Comparison of ENCODE assay signal across 14 cellular contexts in genomic region chr19:35767288-35768081, GRCh38. TPM values are rescaled to one million over a fixed set of nuclear protein-coding genes. Genes with fewer than 3 reads are reported as not detected.
DNase-seq lines count a peak whose midpoint lies in the region; ATAC-seq and TF ChIP-seq lines count a peak whose summit lies in the region.
"Had no signal": no experiment of that assay in that cellular context is flagged by ENCODE, and none has a peak within 500 bp of the region (broad histone marks: within the 10 kb centered on the region; RNA-seq: fewer than 3 reads in every experiment).

No MANE protein-coding gene starts in this region.

- no peak overlapping the region for H3K4me3 Mint-ChIP-seq in endodermal cell

- H3K4me3 ChIP-seq in endodermal cell (ENCODE audit: low read length) (no peak overlapping the region), lower lobe of right lung (no peak overlapping the region), upper lobe of right lung (no peak overlapping the region)
- H3K4me3 ChIP-seq: tibial artery had no signal

- peak; percentile 58 for DNase-seq in Right ventricle myocardium inferior (ENCODE audit: missing footprints)
- DNase-seq in cardiac septum (ENCODE audit: low spot score) = no peak
- DNase-seq in endodermal cell = peak; percentile 98
- no peak for DNase-seq in lower lobe of right lung
- DNase-seq in upper lobe of right lung = no peak
- DNase-seq in NOMO-1 (lab: John Stamatoyannopoulos, UW; ENCODE audit: unreplicated experiment in 2 of 2) = no peak
- DNase-seq in cerebellum (ENCODE audit: low spot score) = no peak
- DNase-seq in hippocampal formation (lab: John Stamatoyannopoulos, UW) = no peak
- DNase-seq: activated CD4-positive, CD25-positive, alpha-beta regulatory T cell; dermis blood vessel endothelial cell; NCI-H2029; NK-92 treated with Interleukin-12 subunit alpha and Interleukin-12 subunit beta, amount 100 ng/mL, for 24 hours; small intestine; tibial artery had no signal

- peaks cover 4% of the 10 kb centered on the region for H3K27me3 Mint-ChIP-seq in endodermal cell (ENCODE audit: insufficient read depth)

- H3K27me3 ChIP-seq in endodermal cell (ENCODE audit: control insufficient read depth, insufficient read depth, low read length, poor library complexity, severe bottlenecking) (no peaks in the 10 kb centered on the region), lower lobe of right lung (ENCODE audit: low read depth) (no peaks in the 10 kb centered on the region), upper lobe of right lung (no peaks in the 10 kb centered on the region)
- H3K27me3 ChIP-seq: tibial artery had no signal

- H3K9me3 ChIP-seq in endodermal cell (ENCODE audit: control insufficient read depth, low read length) = no peaks in the 10 kb centered on the region
- H3K9me3 ChIP-seq in lower lobe of right lung = no peaks in the 10 kb centered on the region
- H3K9me3 ChIP-seq in upper lobe of right lung = no peaks in the 10 kb centered on the region
- H3K9me3 ChIP-seq: tibial artery had no signal

- H3K9me3 Mint-ChIP-seq in endodermal cell = no peaks in the 10 kb centered on the region

- H3K36me3 Mint-ChIP-seq in endodermal cell (ENCODE audit: low read depth) = peaks cover 22% of the 10 kb centered on the region

- H3K27ac Mint-ChIP-seq in endodermal cell = no peak overlapping the region

- H3K27ac ChIP-seq in endodermal cell (ENCODE audit: low read depth, low read length) (no peak overlapping the region), lower lobe of right lung (no peak overlapping the region), upper lobe of right lung (no peak overlapping the region)
- H3K27ac ChIP-seq: tibial artery had no signal

- ATAC-seq in Right ventricle myocardium inferior (peak; percentile 40), lower lobe of right lung (peak; percentile 7 to 27), upper lobe of right lung (peak; percentile 27)

- no peak for TF ChIP-seq CTCF in endodermal cell (conservative IDR thresholded peaks at IDR 0.05)
- no peak for TF ChIP-seq CTCF in lower lobe of right lung (IDR thresholded peaks at IDR 0.05)
- no peak for TF ChIP-seq CTCF in upper lobe of right lung (IDR thresholded peaks at IDR 0.05)

- H3K36me3 ChIP-seq in endodermal cell (ENCODE audit: control insufficient read depth, insufficient read depth, low read length) = peaks cover 19% of the 10 kb centered on the region
- H3K36me3 ChIP-seq in lower lobe of right lung = peaks cover 41% of the 10 kb centered on the region
- H3K36me3 ChIP-seq in upper lobe of right lung = peaks cover 26% of the 10 kb centered on the region

- intact Hi-C loops in Right ventricle myocardium inferior (cut with DNase I) = no loop called here
- intact Hi-C loops in cardiac septum (cut with DNase I) = no loop called here
- intact Hi-C loops in lower lobe of right lung (cut with DNase I) = no loop called here
- intact Hi-C loops in upper lobe of right lung (cut with DNase I) = no loop called here

- no peak overlapping the region for H3K9ac ChIP-seq in endodermal cell (ENCODE audit: extremely low read depth, low read length, poor library complexity, severe bottlenecking)

- H3K4me1 ChIP-seq in endodermal cell (ENCODE audit: control insufficient read depth, insufficient read depth, low read length) (peaks cover 2% of the 10 kb centered on the region), lower lobe of right lung (no peaks in the 10 kb centered on the region), upper lobe of right lung (no peaks in the 10 kb centered on the region)
- H3K4me1 ChIP-seq: tibial artery had no signal

- H3K4me1 Mint-ChIP-seq in endodermal cell = peaks cover 3% of the 10 kb centered on the region

- 55 to 58% methylated on average over 5 to 34 of the region's 34 CpGs for WGBS in endodermal cell (ENCODE audit: insufficient coverage in 1 of 2, insufficient read length in 1 of 2), 2 experiments

RNA-seq across cellular contexts. Expression of gene ARHGAP33, which starts 7.9 kb away (rescaled TPM):
- total RNA-seq in Right ventricle myocardium inferior = 4.2 TPM
- total RNA-seq in cardiac septum = 8.8 TPM
- 10 to 100 TPM; 12.7 to 15.0 TPM for total RNA-seq in endodermal cell
- polyA plus RNA-seq in endodermal cell (2013, experiment 1 of 2) = 82.2 TPM
- 59.5 TPM for polyA plus RNA-seq in endodermal cell (2013, experiment 2 of 2)
- total RNA-seq in lower lobe of right lung = 13.1 TPM
- 6.8 TPM for total RNA-seq in upper lobe of right lung
- total RNA-seq in cerebellum = 55.6 TPM

RNA-seq across cellular contexts. Expression of gene PROSER3, which starts 9.5 kb away (rescaled TPM):
- total RNA-seq in Right ventricle myocardium inferior = 5.1 TPM
- 11.7 TPM for total RNA-seq in cardiac septum
- 10 to 100 TPM; 37.8 to 45.4 TPM for total RNA-seq in endodermal cell
- 37.0 TPM for polyA plus RNA-seq in endodermal cell (2013, experiment 1 of 2)
- 34.6 TPM for polyA plus RNA-seq in endodermal cell (2013, experiment 2 of 2)
- total RNA-seq in lower lobe of right lung = 20.8 TPM
- 18.2 TPM for total RNA-seq in upper lobe of right lung
- 6.4 TPM for total RNA-seq in cerebellum

RNA-seq across cellular contexts. Expression of gene HSPB6, which starts 10.7 kb away (rescaled TPM):
- 662 TPM for total RNA-seq in Right ventricle myocardium inferior
- 863 TPM for total RNA-seq in cardiac septum
- total RNA-seq in endodermal cell = under 1 TPM; 0.33 to 0.90 TPM
- polyA plus RNA-seq in endodermal cell (2013, experiment 1 of 2) = 0.36 TPM
- polyA plus RNA-seq in endodermal cell (2013, experiment 2 of 2) = 0.62 TPM
- 29.4 TPM for total RNA-seq in lower lobe of right lung
- total RNA-seq in upper lobe of right lung = 41.3 TPM
- not detected for total RNA-seq in cerebellum

RNA-seq across cellular contexts. Expression of gene LIN37, which starts 19.1 kb away (rescaled TPM):
- total RNA-seq in Right ventricle myocardium inferior (8.2 TPM), cardiac septum (9.6 TPM), endodermal cell (1 to 10 TPM; 6.6 to 7.6 TPM), lower lobe of right lung (7.2 TPM), upper lobe of right lung (11.3 TPM), cerebellum (11.1 TPM)
- polyA plus RNA-seq in endodermal cell (2013, experiment 1 of 2) = 11.6 TPM
- 10.4 TPM for polyA plus RNA-seq in endodermal cell (2013, experiment 2 of 2)

RNA-seq across cellular contexts. Expression of gene PSENEN, which starts 22.0 kb away (rescaled TPM):
- total RNA-seq in Right ventricle myocardium inferior (44.7 TPM), cardiac septum (43.2 TPM), endodermal cell (100 to 1,000 TPM; 101 to 109 TPM), lower lobe of right lung (60.0 TPM), upper lobe of right lung (51.0 TPM), cerebellum (11.3 TPM)
- polyA plus RNA-seq in endodermal cell (2013, experiment 1 of 2) = 76.8 TPM
- 65.3 TPM for polyA plus RNA-seq in endodermal cell (2013, experiment 2 of 2)

Comparison
In these comparisons a context has a peak if more than half of its experiments do, and no peak if none do; other contexts are left out.
1. DNase-seq: peak in Right ventricle myocardium inferior (single experiment) and endodermal cell (single experiment); none in cardiac septum (single experiment), lower lobe of right lung (single experiment), upper lobe of right lung (single experiment), NOMO-1 (0 of 2), cerebellum (single experiment) and hippocampal formation (0 of 2).
2. RNA of gene HSPB6, which starts 10.7 kb away (total RNA-seq): 863 TPM in cardiac septum (single experiment), 662 TPM in Right ventricle myocardium inferior (single experiment), 41.3 TPM in upper lobe of right lung (single experiment) and 29.4 TPM in lower lobe of right lung (single experiment); 0.33 to 0.90 TPM in endodermal cell and not detected in cerebellum (single experiment); every median in the first group is over 10 times any median in the second.
3. Peak in every context shown above with its lines, with median percentiles within 50 percentile points of each other: ATAC-seq.